Comparison of ENCODE assay signal across 13 cellular contexts in the genomic region with DNA sequence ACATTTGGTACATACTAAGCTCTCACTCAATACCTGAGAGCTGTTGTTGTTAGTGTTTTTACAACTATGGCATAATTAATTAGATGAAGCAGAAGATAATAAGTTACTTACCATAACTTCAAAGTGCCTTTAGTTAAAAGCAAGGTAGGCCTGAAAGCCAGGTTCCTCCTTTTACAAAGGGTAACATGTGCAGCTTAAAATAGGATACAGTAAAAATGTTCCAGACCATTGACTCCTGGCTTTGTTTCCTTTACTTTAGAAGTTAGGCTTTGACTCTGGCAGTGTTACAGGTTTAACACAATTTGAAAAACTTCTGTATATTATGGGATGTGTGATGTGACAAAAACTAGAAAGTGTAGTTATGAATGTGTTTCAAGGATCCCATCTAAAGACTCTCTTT.
DNase-seq lines count a peak whose midpoint lies in the region; ATAC-seq, FAIRE-seq and TF ChIP-seq lines count a peak whose summit lies in the region.
"Had no signal": no experiment of that assay in that cellular context is flagged by ENCODE, and none has a peak within 500 bp of the region (broad histone marks: within the 10 kb centered on the region; RNA-seq: fewer than 3 reads in every experiment).

No MANE protein-coding gene starts in this region.

- SMC1A ChIA-PET in GM12878 (lab: Charles Lee; ENCODE audit: uncharacterized antibody, unreplicated experiment), result interaction anchor here (0.5 to 1.4 kb wide), 5 partner anchors 137 to 1635 kb away, joined by 3 to 6 read pairs (median 3); no protein-coding TSS in a partner anchor

- no peak for TF ChIP-seq EP300 in GM12878 (IDR thresholded peaks at IDR 0.05; ENCODE audit: borderline replicate concordance in 1 of 2, control insufficient read depth in 1 of 2, low read depth in 2 of 2, low read length in 2 of 2)

- no TSS peak for BruUV-seq in GM12878 (replicated peaks; lab: Mats Ljungman, UMichigan)

- H3K36me3 ChIP-seq in GM12878 (ENCODE audit: control insufficient read depth in 2 of 2, insufficient read depth in 2 of 2, low read length in 1 of 2), result no peaks in the 10 kb centered on the region
- H3K36me3 ChIP-seq in effector memory CD4-positive, alpha-beta T cell (ENCODE audit: control insufficient read depth, insufficient read depth, low read length), result no peaks in the 10 kb centered on the region
- H3K36me3 ChIP-seq: BLaER1 treated with 17β-estradiol and CSF1 and Interleukin-3, amounts not matched to agents 10 nM and 100 nM; left lung had no signal

- RAD21 ChIA-PET in GM12878 (lab: Charles Lee; ENCODE audit: unreplicated experiment), result interaction anchor here (0.9 to 1.1 kb wide), 3 partner anchors 135 to 434 kb away, joined by 3 to 4 read pairs (median 3); no protein-coding TSS in a partner anchor

- no peaks in the 10 kb centered on the region for H3K9me3 ChIP-seq in GM12878 (replicated peaks; ENCODE audit: control insufficient read depth, insufficient read depth, low read length)
- no peaks in the 10 kb centered on the region for H3K9me3 ChIP-seq in effector memory CD4-positive, alpha-beta T cell (ENCODE audit: control insufficient read depth, low read length)
- H3K9me3 ChIP-seq: BLaER1 treated with 17β-estradiol and CSF1 and Interleukin-3, amounts not matched to agents 10 nM and 100 nM; left lung had no signal

- no peaks in the 10 kb centered on the region for H3K79me2 ChIP-seq in GM12878 (ENCODE audit: control insufficient read depth, insufficient read depth, low read length)

- no peaks in the 10 kb centered on the region for H3K27me3 ChIP-seq in GM12878 (replicated peaks in 1 of 2; ENCODE audit: control insufficient read depth in 2 of 2, insufficient read depth in 2 of 2, low read length in 1 of 2)
- no peaks in the 10 kb centered on the region for H3K27me3 ChIP-seq in effector memory CD4-positive, alpha-beta T cell (replicated peaks; ENCODE audit: control insufficient read depth, insufficient read depth, low read length, poor library complexity, severe bottlenecking)
- H3K27me3 ChIP-seq: BLaER1 treated with 17β-estradiol and CSF1 and Interleukin-3, amounts not matched to agents 10 nM and 100 nM; left lung had no signal

- TF ChIP-seq CTCF in GM12878 (IDR thresholded peaks at IDR 0.05 in 2 of 3, conservative IDR thresholded peaks at IDR 0.05 in 1 of 3; ENCODE audit: control insufficient read depth in 2 of 3, extremely low read depth in 1 of 3, insufficient read depth in 1 of 3, low read depth in 3 of 3, low read length in 3 of 3), result no peak

- FAIRE-seq in GM12878 (lab: Jason Lieb, UNC), result no peak
- FAIRE-seq: G401.6 had no signal

- no peak overlapping the region; the same call in 1 of the 2 replicates for H2AFZ ChIP-seq in GM12878 (ENCODE audit: control insufficient read depth, low read depth, low read length)

- peak overlapping the region; percentile 55 for H3K27ac ChIP-seq in GM12878 (ENCODE audit: control insufficient read depth, insufficient read depth)
- H3K27ac ChIP-seq in effector memory CD4-positive, alpha-beta T cell (ENCODE audit: insufficient read depth, low read length, poor library complexity, severe bottlenecking), result no peak overlapping the region
- H3K27ac ChIP-seq: BLaER1 treated with 17β-estradiol and CSF1 and Interleukin-3, amounts not matched to agents 10 nM and 100 nM; left lung had no signal

- no peak overlapping the region for H3K4me3 ChIP-seq in GM12878
- no peak overlapping the region for H3K4me3 ChIP-seq in effector memory CD4-positive, alpha-beta T cell (ENCODE audit: insufficient read depth, low read depth, low read length, poor library complexity, severe bottlenecking)
- H3K4me3 ChIP-seq: BLaER1 treated with 17β-estradiol and CSF1 and Interleukin-3, amounts not matched to agents 10 nM and 100 nM; left lung had no signal

- TF ChIP-seq POLR2A in GM12878 (IDR thresholded peaks at IDR 0.05; ENCODE audit: low read depth, low read length), result no peak

- intact Hi-C loops in GM12878 (cut with micrococcal nuclease; ENCODE audit: unreplicated experiment), result loop anchor here (5.0 kb wide), 2 partner anchors 139 to 419 kb away; no protein-coding TSS in a partner anchor

- ATAC-seq in GM18867 (IDR thresholded peaks at IDR 0.05; ENCODE audit: unreplicated experiment) (peak; percentile 18), GM21526 (IDR thresholded peaks at IDR 0.05; ENCODE audit: low FRiP score, unreplicated experiment) (peak; percentile 35), HG03045 (IDR thresholded peaks at IDR 0.05; ENCODE audit: unreplicated experiment) (peak; percentile 26), GM12878 (peak; percentile 55)
- ATAC-seq: left lung had no signal

- POLR2A ChIA-PET in GM12878 (lab: Charles Lee), result interaction anchor here (0.8 kb wide), 1 partner anchor 470 kb away, joined by 5 read pairs; no protein-coding TSS in a partner anchor

- no peak for TF ChIP-seq RAD21 in GM12878 (IDR thresholded peaks at IDR 0.05; ENCODE audit: insufficient read depth, low read depth, low read length)

- in situ Hi-C loops in GM12878 (cut with MboI), result loop anchor here (5.0 kb wide), 1 partner anchor 626 kb away; no protein-coding TSS in a partner anchor

- no peak overlapping the region; the same call in 1 of the 2 replicates for H3K4me2 ChIP-seq in GM12878 (ENCODE audit: control insufficient read depth, insufficient read depth)
- H3K4me2 ChIP-seq: BLaER1 treated with 17β-estradiol and CSF1 and Interleukin-3, amounts not matched to agents 10 nM and 100 nM had no signal

- DNase-seq in GM12878 (ENCODE audit: low read depth, low spot score), result peak; percentile 8
- no peak for DNase-seq in activated CD4-positive, alpha-beta T cell treated with anti-CD3 and anti-CD28 coated beads for 4 hours
- no peak for DNase-seq in effector memory CD4-positive, alpha-beta T cell
- DNase-seq in NAMALWA (ENCODE audit: low spot score), result no peak
- DNase-seq in stimulated activated CD4-positive, alpha-beta T cell treated with anti-CD3 and anti-CD28 coated beads, Interleukin-1b, Interleukin-23, amount 100 ng/mL, for 48 hours, result no peak
- DNase-seq: activated CD4-positive, alpha-beta T cell treated with anti-CD3 and anti-CD28 coated beads, Interleukin-2, amount 10 ng/mL, durations not matched to agents 7 days and 5 days; left lung; NCI-H1417 treated with DMSO at 0.1 percent for 48 hours had no signal

- no peaks in the 10 kb centered on the region for H4K20me1 ChIP-seq in GM12878 (ENCODE audit: control insufficient read depth, insufficient read depth)
- H4K20me1 ChIP-seq: BLaER1 treated with 17β-estradiol and CSF1 and Interleukin-3, amounts not matched to agents 10 nM and 100 nM had no signal

- H3K4me1 ChIP-seq in GM12878 (ENCODE audit: control insufficient read depth, insufficient read depth, low read length), result peaks cover 15% of the 10 kb centered on the region
- H3K4me1 ChIP-seq in effector memory CD4-positive, alpha-beta T cell (ENCODE audit: control insufficient read depth, insufficient read depth, low read length, poor library complexity, severe bottlenecking), result no peaks in the 10 kb centered on the region
- H3K4me1 ChIP-seq: left lung had no signal

- no peak overlapping the region for H3K9ac ChIP-seq in GM12878 (ENCODE audit: control insufficient read depth, insufficient read depth, low read length)
- H3K9ac ChIP-seq: BLaER1 treated with 17β-estradiol and CSF1 and Interleukin-3, amounts not matched to agents 10 nM and 100 nM had no signal

- CTCF ChIA-PET in GM12878 (lab: Yijun Ruan, JAX), result interaction anchor here (0.7 to 2.0 kb wide), 8 partner anchors 11 to 733 kb away, joined by 3 to 8 read pairs (median 4); no protein-coding TSS in a partner anchor

TF ChIP-seq in GM12878, 131 proteins besides CTCF, POLR2A, EP300 and RAD21:
- TF ChIP-seq SP1 (IDR thresholded peaks at IDR 0.05; ENCODE audit: low read depth, low read length), result no peak
- TF ChIP-seq SUPT20H (IDR thresholded peaks at IDR 0.05; ENCODE audit: borderline replicate concordance, control insufficient read depth, low read depth, low read length), result no peak
- TF ChIP-seq, protein P1, sequence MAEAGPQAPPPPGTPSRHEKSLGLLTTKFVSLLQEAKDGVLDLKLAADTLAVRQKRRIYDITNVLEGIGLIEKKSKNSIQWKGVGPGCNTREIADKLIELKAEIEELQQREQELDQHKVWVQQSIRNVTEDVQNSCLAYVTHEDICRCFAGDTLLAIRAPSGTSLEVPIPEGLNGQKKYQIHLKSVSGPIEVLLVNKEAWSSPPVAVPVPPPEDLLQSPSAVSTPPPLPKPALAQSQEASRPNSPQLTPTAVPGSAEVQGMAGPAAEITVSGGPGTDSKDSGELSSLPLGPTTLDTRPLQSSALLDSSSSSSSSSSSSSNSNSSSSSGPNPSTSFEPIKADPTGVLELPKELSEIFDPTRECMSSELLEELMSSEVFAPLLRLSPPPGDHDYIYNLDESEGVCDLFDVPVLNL (IDR thresholded peaks at IDR 0.05; ENCODE audit: low read depth, low read length), result no peak
- TF ChIP-seq, protein P2, sequence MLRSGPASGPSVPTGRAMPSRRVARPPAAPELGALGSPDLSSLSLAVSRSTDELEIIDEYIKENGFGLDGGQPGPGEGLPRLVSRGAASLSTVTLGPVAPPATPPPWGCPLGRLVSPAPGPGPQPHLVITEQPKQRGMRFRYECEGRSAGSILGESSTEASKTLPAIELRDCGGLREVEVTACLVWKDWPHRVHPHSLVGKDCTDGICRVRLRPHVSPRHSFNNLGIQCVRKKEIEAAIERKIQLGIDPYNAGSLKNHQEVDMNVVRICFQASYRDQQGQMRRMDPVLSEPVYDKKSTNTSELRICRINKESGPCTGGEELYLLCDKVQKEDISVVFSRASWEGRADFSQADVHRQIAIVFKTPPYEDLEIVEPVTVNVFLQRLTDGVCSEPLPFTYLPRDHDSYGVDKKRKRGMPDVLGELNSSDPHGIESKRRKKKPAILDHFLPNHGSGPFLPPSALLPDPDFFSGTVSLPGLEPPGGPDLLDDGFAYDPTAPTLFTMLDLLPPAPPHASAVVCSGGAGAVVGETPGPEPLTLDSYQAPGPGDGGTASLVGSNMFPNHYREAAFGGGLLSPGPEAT (IDR thresholded peaks at IDR 0.05; ENCODE audit: low read depth), result no peak
- TF ChIP-seq MEF2A (IDR thresholded peaks at IDR 0.05; ENCODE audit: insufficient read depth, low read depth, low read length), result 0 out of 2 replicates have a peak, but pooled peaks have one; percentile 33
- TF ChIP-seq, protein P3, sequence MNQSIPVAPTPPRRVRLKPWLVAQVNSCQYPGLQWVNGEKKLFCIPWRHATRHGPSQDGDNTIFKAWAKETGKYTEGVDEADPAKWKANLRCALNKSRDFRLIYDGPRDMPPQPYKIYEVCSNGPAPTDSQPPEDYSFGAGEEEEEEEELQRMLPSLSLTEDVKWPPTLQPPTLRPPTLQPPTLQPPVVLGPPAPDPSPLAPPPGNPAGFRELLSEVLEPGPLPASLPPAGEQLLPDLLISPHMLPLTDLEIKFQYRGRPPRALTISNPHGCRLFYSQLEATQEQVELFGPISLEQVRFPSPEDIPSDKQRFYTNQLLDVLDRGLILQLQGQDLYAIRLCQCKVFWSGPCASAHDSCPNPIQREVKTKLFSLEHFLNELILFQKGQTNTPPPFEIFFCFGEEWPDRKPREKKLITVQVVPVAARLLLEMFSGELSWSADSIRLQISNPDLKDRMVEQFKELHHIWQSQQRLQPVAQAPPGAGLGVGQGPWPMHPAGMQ (IDR thresholded peaks at IDR 0.05; ENCODE audit: borderline replicate concordance), result no peak
- TF ChIP-seq RBBP5 (conservative IDR thresholded peaks at IDR 0.05), result no peak
